In genomic region chr22:28600546-28601143, GRCh38 we compare ENCODE assay signal across 8 cellular contexts.
DNase-seq lines count a peak whose midpoint lies in the region; ATAC-seq and TF ChIP-seq lines count a peak whose summit lies in the region.

No MANE protein-coding gene starts in this region.

- H3K9me3 Mint-ChIP-seq in neural progenitor cell = no peaks in the 10 kb centered on the region

- H3K36me3 ChIP-seq in MM.1S (replicated peaks; ENCODE audit: insufficient read depth, low read length) = no peaks in the 10 kb centered on the region
- H3K36me3 ChIP-seq in esophagus squamous epithelium = no peaks in the 10 kb centered on the region
- H3K36me3 ChIP-seq in neural progenitor cell = no peaks in the 10 kb centered on the region

- ATAC-seq in GM18505 (IDR thresholded peaks at IDR 0.05; ENCODE audit: unreplicated experiment) (no peak), HG03520 (IDR thresholded peaks at IDR 0.05; ENCODE audit: unreplicated experiment) (no peak)

- no peaks in the 10 kb centered on the region for H3K36me3 Mint-ChIP-seq in neural progenitor cell

- H2AFZ ChIP-seq in MM.1S (ENCODE audit: low read length) = no peak overlapping the region
- H2AFZ ChIP-seq in neural progenitor cell (replicated peaks) = no peak overlapping the region

- intact Hi-C loops in esophagus squamous epithelium (cut with DNase I) = loop anchor here (5.0 kb wide), 1 partner anchor 232 kb away; no protein-coding TSS in a partner anchor
- intact Hi-C loops in posterior cingulate gyrus (cut with DNase I) = loop anchor here (1.0 to 5.0 kb wide), 3 partner anchors 229 to 645 kb away; no protein-coding TSS in a partner anchor

- no peak overlapping the region for H3K27ac ChIP-seq in MM.1S (ENCODE audit: low read length)
- no peak overlapping the region for H3K27ac ChIP-seq in RWPE1
- H3K27ac ChIP-seq in esophagus squamous epithelium = no peak overlapping the region
- no peak overlapping the region for H3K27ac ChIP-seq in neural progenitor cell

- H3K4me3 Mint-ChIP-seq in neural progenitor cell = no peak overlapping the region

- no peaks in the 10 kb centered on the region for H3K4me1 ChIP-seq in MM.1S (ENCODE audit: low read length)
- H3K4me1 ChIP-seq in esophagus squamous epithelium = no peaks in the 10 kb centered on the region
- peaks cover 7% of the 10 kb centered on the region for H3K4me1 ChIP-seq in neural progenitor cell

- WGBS in esophagus squamous epithelium, 2 donors = 52 to 56% methylated on average over 3 of the region's 3 CpGs

- H3K9me3 ChIP-seq in MM.1S (replicated peaks; ENCODE audit: insufficient read depth, low read length) (no peaks in the 10 kb centered on the region), esophagus squamous epithelium (no peaks in the 10 kb centered on the region), neural progenitor cell (ENCODE audit: low read depth) (no peaks in the 10 kb centered on the region)

- CTCF ChIA-PET in RWPE1 (lab: Yijun Ruan, JAX) = interaction anchor here (0.6 to 2.3 kb wide), 7 partner anchors 10 to 549 kb away, joined by 3 to 21 read pairs (median 3); partner anchors contain the start of gene TTC28

- TF ChIP-seq CTCF in MM.1S (IDR thresholded peaks at IDR 0.05; ENCODE audit: low read length) (peak; percentile 44), RWPE1 (conservative IDR thresholded peaks at IDR 0.05; ENCODE audit: low read depth) (peak; percentile 42), esophagus squamous epithelium (IDR thresholded peaks at IDR 0.05) (peak; percentile 36 to 67 (median 51)), neural progenitor cell (IDR thresholded peaks at IDR 0.05) (peak; percentile 69)

- H3K9ac ChIP-seq in MM.1S (ENCODE audit: low read length) (no peak overlapping the region), neural progenitor cell (no peak overlapping the region)

- no peaks in the 10 kb centered on the region for H3K27me3 Mint-ChIP-seq in neural progenitor cell (ENCODE audit: insufficient read depth, low read depth)

- H3K27me3 ChIP-seq in MM.1S (replicated peaks; ENCODE audit: insufficient read depth, low read length) (no peaks in the 10 kb centered on the region), esophagus squamous epithelium (no peaks in the 10 kb centered on the region), neural progenitor cell (no peaks in the 10 kb centered on the region)

- DNase-seq in ELR (ENCODE audit: low read depth) (peak; percentile 76), MM.1S (peak; percentile 70), RWPE1 (ENCODE audit: low spot score) (peak; percentile 16), esophagus squamous epithelium (lab: John Stamatoyannopoulos, UW) (no peak), neural progenitor cell (ENCODE audit: low spot score) (peak; percentile 59), posterior cingulate gyrus (no peak)

- TF ChIP-seq POLR2A in esophagus squamous epithelium (IDR thresholded peaks at IDR 0.05) = no peak
- no peak for TF ChIP-seq POLR2A in GM18505 (IDR thresholded peaks at IDR 0.05; ENCODE audit: borderline replicate concordance, extremely low read depth, insufficient read depth, insufficient read length)

- no peak overlapping the region for H3K4me3 ChIP-seq in MM.1S (ENCODE audit: low read length)
- no peak overlapping the region for H3K4me3 ChIP-seq in esophagus squamous epithelium
- no peak overlapping the region for H3K4me3 ChIP-seq in neural progenitor cell

- H3K4me1 Mint-ChIP-seq in neural progenitor cell = peaks cover 28% of the 10 kb centered on the region

- no peaks in the 10 kb centered on the region for H3K9me2 ChIP-seq in MM.1S (replicated peaks; ENCODE audit: insufficient read depth, low read length)

- H3K4me2 ChIP-seq in MM.1S (ENCODE audit: low read depth, low read length) (no peak overlapping the region), neural progenitor cell (no peak overlapping the region)

- H3K79me2 ChIP-seq in MM.1S (ENCODE audit: low read length) = no peaks in the 10 kb centered on the region
- H3K79me2 ChIP-seq in neural progenitor cell (ENCODE audit: low read depth) = peaks cover 7% of the 10 kb centered on the region

- H4K20me1 ChIP-seq in MM.1S (ENCODE audit: insufficient read depth, low read length) = no peaks in the 10 kb centered on the region
- H4K20me1 ChIP-seq in neural progenitor cell (ENCODE audit: low read depth) = peaks cover 9% of the 10 kb centered on the region

- no peaks in the 10 kb centered on the region for H3F3A ChIP-seq in MM.1S (ENCODE audit: insufficient read depth, low read length)
- H3F3A ChIP-seq in neural progenitor cell (ENCODE audit: low read depth) = peaks cover 8% of the 10 kb centered on the region

- no peak overlapping the region for H3K27ac Mint-ChIP-seq in neural progenitor cell

- POLR2A ChIA-PET in RWPE1 (lab: Yijun Ruan, JAX; ENCODE audit: low non-redundant PET) = no interaction called here

Comparison
In these comparisons a context has a peak if more than half of its experiments do, and no peak if none do; other contexts are left out.
1. DNase-seq: peak in ELR (single experiment), MM.1S (single experiment), RWPE1 (single experiment) and neural progenitor cell (single experiment); none in esophagus squamous epithelium (single experiment) and posterior cingulate gyrus (0 of 10).
2. Peak in every context shown above with its lines, with median percentiles within 50 percentile points of each other: CTCF ChIP-seq.